2 cellular contexts compared by ENCODE assay signal in genomic region chr9:128043467-128043868, GRCh38.
TF ChIP-seq lines count a peak whose summit lies in the region.

No MANE protein-coding gene starts in this region.

TF ChIP-seq in K562, 482 proteins besides CTCF, POLR2A, EP300 and RAD21 (continues in another document):
- TF ChIP-seq ZNF395 (CRISPR knock-in tag; IDR thresholded peaks at IDR 0.05) (0 out of 2 replicates have a peak, but pooled peaks have one; percentile 76), LEF1 (IDR thresholded peaks at IDR 0.05) (peak; percentile 56; the same call in 1 of the 2 replicates), ZNF197 (CRISPR knock-in tag; IDR thresholded peaks at IDR 0.05; ENCODE audit: low read depth) (no peak), TEAD4 (IDR thresholded peaks at IDR 0.05; ENCODE audit: low read length) (no peak), TEAD4 (CRISPR knock-in tag; IDR thresholded peaks at IDR 0.05; ENCODE audit: borderline replicate concordance) (no peak), BCOR (IDR thresholded peaks at IDR 0.05) (peak; percentile 22; the same call in 1 of the 2 replicates), ARID4B (CRISPR knock-in tag; IDR thresholded peaks at IDR 0.05) (no peak), ZNF592 (IDR thresholded peaks at IDR 0.05) (peak; percentile 56; the same call in 1 of the 2 replicates), DDX20 (tag; IDR thresholded peaks at IDR 0.05; ENCODE audit: low read depth) (no peak), NRF1 (conservative IDR thresholded peaks at IDR 0.05 in 1 of 2, IDR thresholded peaks at IDR 0.05 in 1 of 2) (peak in 1 of 2 experiments; percentile 32; a peak in 1 of 4 replicates), POLR2B (IDR thresholded peaks at IDR 0.05; ENCODE audit: low read depth, partially characterized antibody) (no peak), MBD2 (IDR thresholded peaks at IDR 0.05; ENCODE audit: borderline replicate concordance, low read depth) (no peak), PURB (CRISPR knock-in tag; IDR thresholded peaks at IDR 0.05; ENCODE audit: low read depth) (no peak), KLF16 (IDR thresholded peaks at IDR 0.05) (peak; percentile 96), NCOA4 (IDR thresholded peaks at IDR 0.05; ENCODE audit: partially characterized antibody) (no peak), TRIM24 (IDR thresholded peaks at IDR 0.05) (peak in 1 of 2 experiments; percentile 56; a peak in 1 of 4 replicates), ZBTB7A (IDR thresholded peaks at IDR 0.05; ENCODE audit: borderline replicate concordance, control insufficient read depth, low read depth, low read length) (peak; percentile 16; the same call in 1 of the 2 replicates), ZBTB8A (IDR thresholded peaks at IDR 0.05; ENCODE audit: partially characterized antibody) (no peak), ESRRA (IDR thresholded peaks at IDR 0.05; ENCODE audit: borderline replicate concordance, low read depth) (no peak), NR2C1 (IDR thresholded peaks at IDR 0.05) (no peak), NR2C1 (tag; IDR thresholded peaks at IDR 0.05) (0 out of 2 replicates have a peak, but pooled peaks have one; percentile 14)
- TF ChIP-seq, protein P1, sequence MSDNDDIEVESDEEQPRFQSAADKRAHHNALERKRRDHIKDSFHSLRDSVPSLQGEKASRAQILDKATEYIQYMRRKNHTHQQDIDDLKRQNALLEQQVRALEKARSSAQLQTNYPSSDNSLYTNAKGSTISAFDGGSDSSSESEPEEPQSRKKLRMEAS (CRISPR knock-in tag; IDR thresholded peaks at IDR 0.05), result no peak

TF ChIP-seq in GM12891, 5 proteins besides CTCF, POLR2A, EP300 and RAD21:
- TF ChIP-seq PAX5 (IDR thresholded peaks at IDR 0.05; ENCODE audit: insufficient read depth, low read length, severe bottlenecking), result no peak
